In genomic region chrX:27336466-27337091, GRCh38 we compare ENCODE assay signal across 8 cellular contexts.
DNase-seq lines count a peak whose midpoint lies in the region; ATAC-seq, FAIRE-seq and TF ChIP-seq lines count a peak whose summit lies in the region.

No MANE protein-coding gene starts in this region.

- H3K9ac ChIP-seq in NT2/D1 (ENCODE audit: insufficient read length, low read depth), result no peak overlapping the region

- TF ChIP-seq CTCF in ascending aorta (IDR thresholded peaks at IDR 0.05) (peak in 2 of 3 experiments; percentile 45 to 51), thoracic aorta (IDR thresholded peaks at IDR 0.05) (peak; percentile 40)

- H3K27ac ChIP-seq in ascending aorta (no peak overlapping the region), thoracic aorta (no peak overlapping the region)

- intact Hi-C loops in ascending aorta (cut with DNase I), result no loop called here

- no peaks in the 10 kb centered on the region for H3K4me1 ChIP-seq in NT2/D1 (ENCODE audit: insufficient read depth, insufficient read length)
- H3K4me1 ChIP-seq in ascending aorta, result no peaks in the 10 kb centered on the region
- no peaks in the 10 kb centered on the region for H3K4me1 ChIP-seq in thoracic aorta (ENCODE audit: control insufficient read depth in 1 of 2, low read depth in 2 of 2)

- H3K36me3 ChIP-seq in NT2/D1 (ENCODE audit: insufficient read depth, insufficient read length, low read length), result no peaks in the 10 kb centered on the region
- H3K36me3 ChIP-seq in ascending aorta, result no peaks in the 10 kb centered on the region
- H3K36me3 ChIP-seq in thoracic aorta, result no peaks in the 10 kb centered on the region

- H3K4me3 ChIP-seq in NT2/D1 (ENCODE audit: insufficient read length, low read depth) (no peak overlapping the region), ascending aorta (no peak overlapping the region), thoracic aorta (no peak overlapping the region)

- FAIRE-seq in islet of Langerhans (lab: Jason Lieb, UNC), result peak; percentile 9

- ATAC-seq in activated CD4-positive, CD25-positive, alpha-beta regulatory T cell treated with anti-CD3 and anti-CD28 coated beads, Interleukin-2, amount 50 U/mL, for 24 hours, result no peak
- ATAC-seq in HG02870 (IDR thresholded peaks at IDR 0.05; ENCODE audit: unreplicated experiment) (peak; percentile 54), thoracic aorta (ENCODE audit: insufficient number of reproducible peaks, low FRiP score, low read depth) (no peak)

- H3K9me3 ChIP-seq in NT2/D1 (ENCODE audit: insufficient read depth, low read length) (no peaks in the 10 kb centered on the region), ascending aorta (no peaks in the 10 kb centered on the region), thoracic aorta (no peaks in the 10 kb centered on the region)

- peak; percentile 34 for DNase-seq in activated CD4-positive, CD25-positive, alpha-beta regulatory T cell treated with anti-CD3 and anti-CD28 coated beads, Interleukin-2, amount 50 U/mL, for 72 hours
- DNase-seq in NT2/D1 (ENCODE audit: low read depth, low spot score), result peak; percentile 18
- DNase-seq in ascending aorta (ENCODE audit: low spot score in 2 of 2), result no peak
- DNase-seq in thoracic aorta (ENCODE audit: low spot score), result no peak
- DNase-seq in NCI-H187 treated with DMSO at 0.1 percent for 48 hours (lab: John Stamatoyannopoulos, UW), result no peak

- no peaks in the 10 kb centered on the region for H3K27me3 ChIP-seq in NT2/D1 (ENCODE audit: insufficient read depth, insufficient read length)
- no peaks in the 10 kb centered on the region for H3K27me3 ChIP-seq in ascending aorta
- H3K27me3 ChIP-seq in thoracic aorta (replicated peaks; ENCODE audit: insufficient read depth), result no peaks in the 10 kb centered on the region

Comparison
In these comparisons a context has a peak if more than half of its experiments do, and no peak if none do; other contexts are left out.
1. DNase-seq: peak in activated CD4-positive, CD25-positive, alpha-beta regulatory T cell treated with anti-CD3 and anti-CD28 coated beads, Interleukin-2, amount 50 U/mL, for 72 hours (single experiment) and NT2/D1 (single experiment); none in ascending aorta (0 of 2), thoracic aorta (single experiment) and NCI-H187 treated with DMSO at 0.1 percent for 48 hours (single experiment).